ENCODE assay signal across 9 cellular contexts in the genomic region with DNA sequence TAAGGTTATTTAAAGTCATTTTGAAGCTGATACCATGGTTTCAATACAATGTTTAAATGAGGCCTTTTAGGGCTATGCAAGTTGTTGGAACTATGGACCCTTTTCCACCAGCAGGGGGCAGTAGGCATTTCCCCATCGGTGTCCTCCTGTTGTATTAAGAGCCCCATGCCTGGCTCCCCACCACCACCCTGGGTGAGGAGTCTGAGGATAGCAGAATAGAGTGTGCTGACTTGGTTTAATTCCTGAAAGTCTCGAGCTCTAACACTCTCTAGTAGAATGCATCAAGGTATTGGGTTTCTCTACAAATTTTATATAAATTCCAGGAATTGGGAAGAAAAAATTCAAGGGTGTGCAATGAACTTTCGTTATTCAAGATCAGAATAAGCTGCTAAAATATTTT.
DNase-seq lines count a peak whose midpoint lies in the region; ATAC-seq, FAIRE-seq and TF ChIP-seq lines count a peak whose summit lies in the region.
"Had no signal": no experiment of that assay in that cellular context is flagged by ENCODE, and none has a peak within 500 bp of the region (broad histone marks: within the 10 kb centered on the region; RNA-seq: fewer than 3 reads in every experiment).

No MANE protein-coding gene starts in this region.

- ATAC-seq in GM21447 (IDR thresholded peaks at IDR 0.05; ENCODE audit: unreplicated experiment) (peak; percentile 88), T-cell (replicated peaks in 1 of 4) (peak in 2 of 4 experiments; percentile 57 to 73), GM12878 (peak; percentile 99)

- H3K36me3 Mint-ChIP-seq in T-cell, result no peaks in the 10 kb centered on the region

- H3K9me3 Mint-ChIP-seq in T-cell, result no peaks in the 10 kb centered on the region

- no peaks in the 10 kb centered on the region for H4K20me1 ChIP-seq in GM12878 (ENCODE audit: control insufficient read depth, insufficient read depth)

- H3K4me1 ChIP-seq in GM12878 (ENCODE audit: control insufficient read depth, insufficient read depth, low read length), result no peaks in the 10 kb centered on the region

- no peaks in the 10 kb centered on the region for H3K27me3 ChIP-seq in GM12878 (replicated peaks in 1 of 2; ENCODE audit: control insufficient read depth in 2 of 2, insufficient read depth in 2 of 2, low read length in 1 of 2)

- CTCF ChIA-PET in T-cell (lab: Charles Lee), result interaction anchor here (1.0 to 1.4 kb wide), 3 partner anchors 9 to 383 kb away, joined by 3 to 4 read pairs (median 3); no protein-coding TSS in a partner anchor
- CTCF ChIA-PET in GM12878 (lab: Yijun Ruan, JAX), result interaction anchor here (0.6 to 8.0 kb wide), 52 partner anchors 8 to 593 kb away, joined by 3 to 87 read pairs (median 4); a partner anchor contains a TSS

- peak; percentile 79 for TF ChIP-seq RAD21 in GM12878 (IDR thresholded peaks at IDR 0.05; ENCODE audit: insufficient read depth, low read depth, low read length)

- H3K27ac Mint-ChIP-seq in T-cell, result no peak overlapping the region

- in situ Hi-C loops in GM12878 (cut with MboI), result loop anchor here (5.0 kb wide), 1 partner anchor 228 kb away; no protein-coding TSS in a partner anchor

- no peak for FAIRE-seq in GM12878 (lab: Jason Lieb, UNC)
- FAIRE-seq: endometrium had no signal

- no peaks in the 10 kb centered on the region for H3K9me3 ChIP-seq in GM12878 (replicated peaks; ENCODE audit: control insufficient read depth, insufficient read depth, low read length)

- peak; percentile 66 to 69 (median 68) for TF ChIP-seq CTCF in GM12878 (IDR thresholded peaks at IDR 0.05 in 2 of 3, conservative IDR thresholded peaks at IDR 0.05 in 1 of 3; ENCODE audit: control insufficient read depth in 2 of 3, extremely low read depth in 1 of 3, insufficient read depth in 1 of 3, low read depth in 3 of 3, low read length in 3 of 3)

- DNase-seq in ELR (ENCODE audit: low read depth) (peak; percentile 31), HUDEP-2 (lab: John Stamatoyannopoulos, UW; ENCODE audit: unreplicated experiment in 76 of 76) (peak in 72 of 76 experiments; percentile 3 to 82 (median 58)), T-cell (peak in 33 of 34 experiments; percentile 10 to 65 (median 41)), GM12878 (ENCODE audit: low read depth, low spot score) (peak; percentile 25), inferior parietal cortex (ENCODE audit: extremely low spot score) (peak; percentile 89), mesenteric fat pad (ENCODE audit: low spot score) (no peak)
- DNase-seq in stimulated activated CD4-positive, alpha-beta T cell treated with anti-CD3 and anti-CD28 coated beads, Interleukin-2, amount 100 ng/mL, for 24 hours, result peak; percentile 65 to 76

- H3K27me3 Mint-ChIP-seq in T-cell, result peaks cover 0 to 6% of the 10 kb centered on the region in 2 donors

- no peak overlapping the region for H2AFZ ChIP-seq in GM12878 (ENCODE audit: control insufficient read depth, low read depth, low read length)

- no peak overlapping the region for H3K4me3 Mint-ChIP-seq in T-cell

- no peak for TF ChIP-seq POLR2A in GM12878 (IDR thresholded peaks at IDR 0.05; ENCODE audit: low read depth, low read length)

- intact Hi-C loops in GM12878 (cut with micrococcal nuclease; ENCODE audit: unreplicated experiment), result loop anchor here (1.0 to 5.0 kb wide), 5 partner anchors 103 to 384 kb away; a partner anchor contains a TSS

- H3K4me1 Mint-ChIP-seq in T-cell, result no peaks in the 10 kb centered on the region

- SMC1A ChIA-PET in GM12878 (lab: Charles Lee; ENCODE audit: uncharacterized antibody, unreplicated experiment), result interaction anchor here (0.7 to 7.0 kb wide), 45 partner anchors 10 to 698 kb away, joined by 3 to 68 read pairs (median 4); a partner anchor contains a TSS

- no TSS peak for BruUV-seq in GM12878 (replicated peaks; lab: Mats Ljungman, UMichigan)

- TF ChIP-seq EP300 in GM12878 (IDR thresholded peaks at IDR 0.05; ENCODE audit: borderline replicate concordance in 1 of 2, control insufficient read depth in 1 of 2, low read depth in 2 of 2, low read length in 2 of 2), result no peak

- H3K9ac ChIP-seq in GM12878 (ENCODE audit: control insufficient read depth, insufficient read depth, low read length), result no peak overlapping the region

- RAD21 ChIA-PET in GM12878 (lab: Charles Lee; ENCODE audit: unreplicated experiment), result interaction anchor here (0.6 to 4.6 kb wide), 15 partner anchors 19 to 383 kb away, joined by 3 to 45 read pairs (median 3); a partner anchor contains a TSS

- H3K27ac ChIP-seq in GM12878 (ENCODE audit: control insufficient read depth, insufficient read depth), result no peak overlapping the region

- no peaks in the 10 kb centered on the region for H3K36me3 ChIP-seq in GM12878 (ENCODE audit: control insufficient read depth in 2 of 2, insufficient read depth in 2 of 2, low read length in 1 of 2)

- WGBS in GM12878 (ENCODE audit: insufficient coverage, insufficient replicate concordance, low lambda C conversion rate, missing lambda C conversion rate), result 0% methylated on average over 3 of the region's 3 CpGs

- no peak overlapping the region for H3K4me3 ChIP-seq in GM12878

- POLR2A ChIA-PET in T-cell (lab: Charles Lee) (no interaction called here), GM12878 (lab: Charles Lee) (no interaction called here)

- no peaks in the 10 kb centered on the region for H3K79me2 ChIP-seq in GM12878 (ENCODE audit: control insufficient read depth, insufficient read depth, low read length)

- no peak overlapping the region for H3K4me2 ChIP-seq in GM12878 (ENCODE audit: control insufficient read depth, insufficient read depth)

TF ChIP-seq in GM12878, 131 proteins besides CTCF, POLR2A, EP300 and RAD21:
- TF ChIP-seq HDAC6 (IDR thresholded peaks at IDR 0.05; ENCODE audit: unreplicated experiment) (no peak), FOXK2 (IDR thresholded peaks at IDR 0.05) (no peak), RUNX3 (IDR thresholded peaks at IDR 0.05; ENCODE audit: low read length) (no peak), YY1 (IDR thresholded peaks at IDR 0.05; ENCODE audit: low read depth, low read length) (peak; percentile 57), SMC3 (IDR thresholded peaks at IDR 0.05; ENCODE audit: borderline replicate concordance, low read length) (peak; percentile 87)
